ENCODE assay signal across 1 cellular context in genomic region chr6:81997091-81997926, GRCh38.
TF ChIP-seq lines count a peak whose summit lies in the region.

No MANE protein-coding gene starts in this region.

TF ChIP-seq in GM23338, 12 proteins besides CTCF, POLR2A, EP300 and RAD21 (continued from another document):
- TF ChIP-seq ZNF462 (CRISPR knock-in tag; IDR thresholded peaks at IDR 0.05), result no peak
TF ChIP-seq in GM23338: peak in this region for 0.
